9 cellular contexts compared by ENCODE assay signal in the genomic region with DNA sequence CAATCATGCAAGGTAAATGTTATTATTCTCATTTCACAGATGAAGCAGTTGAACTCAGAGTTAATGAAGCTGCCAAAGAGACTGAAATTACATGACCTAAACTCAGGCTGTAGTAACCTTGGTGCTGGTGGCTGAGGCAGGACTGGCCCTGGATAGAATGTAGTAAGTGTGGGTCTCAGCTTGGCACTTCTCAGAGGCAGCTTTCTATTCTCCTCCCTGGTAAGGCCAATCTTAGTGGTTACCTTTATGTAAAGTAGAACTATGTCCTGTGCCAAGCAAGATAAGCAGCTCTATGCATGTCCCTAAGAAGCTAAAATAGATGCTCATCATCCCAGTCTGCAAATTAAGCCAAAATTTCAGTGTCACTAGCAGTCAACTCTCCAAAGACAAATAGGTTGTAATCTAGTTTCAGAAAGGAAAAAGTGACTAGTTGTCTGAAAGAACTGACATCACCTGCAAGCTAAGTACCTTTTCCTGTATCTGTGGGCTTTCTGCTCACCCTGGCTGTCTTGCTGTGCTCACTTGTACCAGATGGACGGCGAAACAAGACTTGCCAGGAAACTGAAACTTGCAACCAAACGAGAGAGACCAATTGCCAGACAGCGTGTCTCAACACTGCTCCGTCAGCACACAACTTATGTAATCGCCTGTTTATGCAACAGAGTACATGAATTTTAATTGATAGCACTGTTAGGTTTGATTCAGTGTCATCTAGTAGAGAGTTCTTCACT. TPM values are rescaled to one million over a fixed set of nuclear protein-coding genes. Genes with fewer than 3 reads are reported as not detected.
DNase-seq lines count a peak whose midpoint lies in the region; ATAC-seq, FAIRE-seq and TF ChIP-seq lines count a peak whose summit lies in the region.
"Had no signal": no experiment of that assay in that cellular context is flagged by ENCODE, and none has a peak within 500 bp of the region (broad histone marks: within the 10 kb centered on the region; RNA-seq: fewer than 3 reads in every experiment).

No MANE protein-coding gene starts in this region.

- H3K9me3 ChIP-seq in RWPE2 (ENCODE audit: severe bottlenecking) (no peaks in the 10 kb centered on the region), muscle layer of duodenum (ENCODE audit: control insufficient read depth in 1 of 2, low read length in 2 of 2) (no peaks in the 10 kb centered on the region), suprapubic skin (no peaks in the 10 kb centered on the region)

- H3K27me3 ChIP-seq in RWPE2 (ENCODE audit: insufficient read depth, poor library complexity, severe bottlenecking) = no peaks in the 10 kb centered on the region
- H3K27me3 ChIP-seq in muscle layer of duodenum (ENCODE audit: low read depth, low read length) = no peaks in the 10 kb centered on the region
- H3K27me3 ChIP-seq in suprapubic skin = no peaks in the 10 kb centered on the region

- FAIRE-seq in GM18507 (lab: Jason Lieb, UNC) = peak; percentile 100
- FAIRE-seq: K562 had no signal

- peak; percentile 53 for DNase-seq in GM18507 (ENCODE audit: extremely low spot score, insufficient read length, low read depth)
- DNase-seq in RWPE2 (ENCODE audit: low spot score) = no peak
- peak; percentile 74 to 80 for DNase-seq in suprapubic skin (ENCODE audit: low spot score in 2 of 2)
- DNase-seq in glomerular visceral epithelial cell (ENCODE audit: extremely low spot score) = no peak
- no peak for DNase-seq in NCI-H345 treated with DMSO at 0.1 percent for 48 hours (lab: John Stamatoyannopoulos, UW; ENCODE audit: unreplicated experiment)

- no peak for TF ChIP-seq EP300 in suprapubic skin (IDR thresholded peaks at IDR 0.05)

- 34% methylated on average over 6 of the region's 6 CpGs for WGBS in suprapubic skin

- H3K27ac ChIP-seq in RWPE2 (ENCODE audit: poor library complexity, severe bottlenecking) (no peak overlapping the region), angular gyrus (ENCODE audit: low read depth, low read length) (peak overlapping the region; percentile 4), muscle layer of duodenum (ENCODE audit: low read length) (peak overlapping the region; percentile 37), suprapubic skin (peak overlapping the region; percentile 68)

- no peaks in the 10 kb centered on the region for H3K36me3 ChIP-seq in RWPE2 (ENCODE audit: low read depth)
- no peaks in the 10 kb centered on the region for H3K36me3 ChIP-seq in muscle layer of duodenum (ENCODE audit: control insufficient read depth in 1 of 2, insufficient read depth in 2 of 2, low read length in 2 of 2)
- H3K36me3 ChIP-seq in suprapubic skin = no peaks in the 10 kb centered on the region

- TF ChIP-seq POLR2A in suprapubic skin (IDR thresholded peaks at IDR 0.05) = no peak

- TF ChIP-seq CTCF in RWPE2 (IDR thresholded peaks at IDR 0.05; ENCODE audit: poor library complexity, severe bottlenecking) (no peak), suprapubic skin (IDR thresholded peaks at IDR 0.05) (no peak)

- no peak overlapping the region for H3K4me3 ChIP-seq in RWPE2 (ENCODE audit: severe bottlenecking)
- peak overlapping the region in 1 of 2 donors; percentile 14 for H3K4me3 ChIP-seq in muscle layer of duodenum (ENCODE audit: low read depth in 1 of 2, low read length in 2 of 2)
- H3K4me3 ChIP-seq in suprapubic skin = no peak overlapping the region
- H3K4me3 ChIP-seq: K562 had no signal

- H3K4me1 ChIP-seq in RWPE2 (ENCODE audit: insufficient read depth, poor library complexity, severe bottlenecking) (peaks cover 2% of the 10 kb centered on the region), muscle layer of duodenum (ENCODE audit: control insufficient read depth in 1 of 2, insufficient read depth in 2 of 2, low read length in 2 of 2) (no peaks in the 10 kb centered on the region), suprapubic skin (peaks cover 39% of the 10 kb centered on the region)

- peak; percentile 94 for ATAC-seq in HG02840 (IDR thresholded peaks at IDR 0.05; ENCODE audit: low FRiP score, unreplicated experiment)
- ATAC-seq in RWPE2 (ENCODE audit: low read depth) = peak; percentile 50
- ATAC-seq: K562 had no signal

RNA-seq across cellular contexts. Expression of a gene that starts 43.7 kb away (rescaled TPM):
- 1 to 10 TPM in 2 of 4 donors, under 1 TPM in 2; 0.68 to 4.2 (median 1.1) TPM for total RNA-seq in suprapubic skin
- total RNA-seq: K562 had no signal

Comparison
In these comparisons a context has a peak if more than half of its experiments do, and no peak if none do; other contexts are left out.
1. DNase-seq: peak in GM18507 (single experiment) and suprapubic skin (2 of 2); none in RWPE2 (single experiment), glomerular visceral epithelial cell (single experiment) and NCI-H345 treated with DMSO at 0.1 percent for 48 hours (single experiment).